10 cellular contexts compared by ENCODE assay signal in genomic region chr17:21194688-21195087, GRCh38. TPM values are rescaled to one million over a fixed set of nuclear protein-coding genes. Genes with fewer than 3 reads are reported as not detected.
DNase-seq lines count a peak whose midpoint lies in the region; ATAC-seq lines count a peak whose summit lies in the region.
"Had no signal": no experiment of that assay in that cellular context is flagged by ENCODE, and none has a peak within 500 bp of the region (broad histone marks: within the 10 kb centered on the region; RNA-seq: fewer than 3 reads in every experiment).

No MANE protein-coding gene starts in this region.

- ATAC-seq in GM18867 (IDR thresholded peaks at IDR 0.05; ENCODE audit: unreplicated experiment) = no peak
- no peak for ATAC-seq in HG03439 (IDR thresholded peaks at IDR 0.05; ENCODE audit: unreplicated experiment)

- H3K27ac ChIP-seq in BLaER1 (peak overlapping the region; percentile 60), trophoblast cell (ENCODE audit: low read depth, low read length) (no peak overlapping the region)

- H4K8ac ChIP-seq in trophoblast cell (ENCODE audit: low read depth, low read length) = no peak overlapping the region

- no peaks in the 10 kb centered on the region for H3K79me1 ChIP-seq in trophoblast cell (ENCODE audit: low read length)

- H2BK120ac ChIP-seq in trophoblast cell (ENCODE audit: insufficient read depth, low read length, poor library complexity) = no peak overlapping the region

- peak; percentile 55 for DNase-seq in NCI-H1694 treated with DMSO at 0.1 percent for 48 hours (lab: John Stamatoyannopoulos, UW)
- peak; percentile 73 for DNase-seq in fibroblast of gingiva (ENCODE audit: low read depth)
- DNase-seq in trophoblast cell = peak; percentile 16 to 60
- no peak for DNase-seq in stimulated activated CD4-positive, alpha-beta T cell treated with anti-CD3 and anti-CD28 coated beads, Interleukin-1b, Interleukin-23, amount 100 ng/mL, for 48 hours
- DNase-seq in cortex of kidney (lab: John Stamatoyannopoulos, UW) = no peak
- DNase-seq: COR-L47, T-helper 9 cell had no signal

- H3K27me3 ChIP-seq in BLaER1 = no peaks in the 10 kb centered on the region
- H3K27me3 ChIP-seq in trophoblast cell (ENCODE audit: insufficient read depth, low read length) = no peaks in the 10 kb centered on the region

- H3K23ac ChIP-seq in trophoblast cell (ENCODE audit: low read length) = no peak overlapping the region

- H2AFZ ChIP-seq in trophoblast cell (ENCODE audit: insufficient read depth, low read length, poor library complexity) = no peak overlapping the region

- no peaks in the 10 kb centered on the region for H3K79me2 ChIP-seq in trophoblast cell (ENCODE audit: control insufficient read depth, insufficient read depth, low read length, poor library complexity)

- H3K14ac ChIP-seq in trophoblast cell (ENCODE audit: low read length) = no peak overlapping the region

- H3K4me2 ChIP-seq in BLaER1 = peak overlapping the region; percentile 68
- no peak overlapping the region for H3K4me2 ChIP-seq in trophoblast cell (ENCODE audit: low read length)

- H4K91ac ChIP-seq in trophoblast cell (ENCODE audit: low read depth, low read length) = no peak overlapping the region

- no peaks in the 10 kb centered on the region for H3K9me3 ChIP-seq in BLaER1
- peaks cover 5% of the 10 kb centered on the region for H3K9me3 ChIP-seq in trophoblast cell (ENCODE audit: insufficient read depth, low read depth, low read length)

- H3K4me3 ChIP-seq in BLaER1 (no peak overlapping the region), trophoblast cell (ENCODE audit: low read depth, low read length) (no peak overlapping the region)

- peaks cover 83% of the 10 kb centered on the region for H3K36me3 ChIP-seq in BLaER1
- peaks cover 20 to 25% of the 10 kb centered on the region in 2 experiments for H3K36me3 ChIP-seq in trophoblast cell (ENCODE audit: control insufficient read depth in 1 of 2, insufficient read depth in 2 of 2, low read length in 2 of 2)

- H3K9ac ChIP-seq in BLaER1 = peak overlapping the region; percentile 40; the same call in 1 of the 2 replicates
- H3K9ac ChIP-seq in trophoblast cell (ENCODE audit: low read length) = no peak overlapping the region

- H4K20me1 ChIP-seq in BLaER1 = peaks cover 57% of the 10 kb centered on the region

- no peak overlapping the region for H2AK5ac ChIP-seq in trophoblast cell (ENCODE audit: low read length)

- WGBS in trophoblast cell (ENCODE audit: extremely low coverage, insufficient coverage, insufficient read length) = no CpG with 5 or more reads among the region's 5 CpGs

- no peak overlapping the region for H2BK12ac ChIP-seq in trophoblast cell (ENCODE audit: low read length)

- H2BK5ac ChIP-seq in trophoblast cell (ENCODE audit: low read depth, low read length, poor library complexity) = no peak overlapping the region

- no peak overlapping the region for H3K4ac ChIP-seq in trophoblast cell (ENCODE audit: low read depth, low read length)

- no peak overlapping the region for H4K12ac ChIP-seq in trophoblast cell (ENCODE audit: low read depth, low read length)

- H3K4me1 ChIP-seq in BLaER1 (peaks cover 57% of the 10 kb centered on the region), trophoblast cell (ENCODE audit: control insufficient read depth in 1 of 2, insufficient read depth in 2 of 2, low read length in 2 of 2) (peaks cover 5 to 6% of the 10 kb centered on the region in 2 experiments)

- H3K18ac ChIP-seq in trophoblast cell (ENCODE audit: low read length) = no peak overlapping the region

RNA-seq across cellular contexts. Expression of gene TMEM11, which starts 19.3 kb away (rescaled TPM):
- polyA plus RNA-seq in trophoblast cell (2013) = 41.4 and 42.5 TPM in 2 replicates

RNA-seq across cellular contexts. Expression of gene NATD1, which starts 58.5 kb away (rescaled TPM):
- 30.2 and 32.0 TPM in 2 replicates for polyA plus RNA-seq in trophoblast cell (2013)

Comparison
In these comparisons a context has a peak if more than half of its experiments do, and no peak if none do; other contexts are left out.
1. DNase-seq: peak in NCI-H1694 treated with DMSO at 0.1 percent for 48 hours (single experiment), fibroblast of gingiva (single experiment) and trophoblast cell (2 of 2); none in stimulated activated CD4-positive, alpha-beta T cell treated with anti-CD3 and anti-CD28 coated beads, Interleukin-1b, Interleukin-23, amount 100 ng/mL, for 48 hours (single experiment) and cortex of kidney (single experiment).